Comparison of ENCODE assay signal across 8 cellular contexts in genomic region chr13:41019027-41019487, GRCh38. TPM values are rescaled to one million over a fixed set of nuclear protein-coding genes. Genes with fewer than 3 reads are reported as not detected.
DNase-seq lines count a peak whose midpoint lies in the region; ATAC-seq and TF ChIP-seq lines count a peak whose summit lies in the region.

TSS of gene ELF1 (minus strand) at chr13:41019316. CDS start at chr13:40982054, 37,262 bp downstream.

- peaks cover 46% of the 10 kb centered on the region for H3K4me1 Mint-ChIP-seq in activated B cell treated with CpG ODN at 0.5 μM for 24 hours
- H3K4me1 Mint-ChIP-seq in memory B cell: peaks cover 26% of the 10 kb centered on the region

- H3K27me3 Mint-ChIP-seq in activated B cell treated with CpG ODN at 0.5 μM for 24 hours: no peaks in the 10 kb centered on the region
- no peaks in the 10 kb centered on the region for H3K27me3 Mint-ChIP-seq in memory B cell

- H3K9me3 Mint-ChIP-seq in activated B cell treated with CpG ODN at 0.5 μM for 24 hours (no peaks in the 10 kb centered on the region), memory B cell (no peaks in the 10 kb centered on the region)

- H3K36me3 Mint-ChIP-seq in activated B cell treated with CpG ODN at 0.5 μM for 24 hours (ENCODE audit: low read depth): peaks cover 31% of the 10 kb centered on the region
- H3K36me3 Mint-ChIP-seq in memory B cell: peaks cover 6% of the 10 kb centered on the region

- DNase-seq in activated CD4-positive, CD25-positive, alpha-beta regulatory T cell treated with anti-CD3 and anti-CD28 coated beads, Interleukin-2, amount 50 U/mL, for 16 hours (ENCODE audit: low read depth, low spot score): peak; percentile 50
- DNase-seq in activated CD4-positive, CD25-positive, alpha-beta regulatory T cell treated with anti-CD3 and anti-CD28 coated beads, Interleukin-2, amount 50 U/mL, for 72 hours: no peak
- DNase-seq in NCI-H1048 (lab: John Stamatoyannopoulos, UW): peak; percentile 20
- DNase-seq in activated B cell treated with CpG ODN at 0.5 μM for 24 hours: peak; percentile 26
- DNase-seq in dorsolateral prefrontal cortex: no peak
- DNase-seq in memory B cell (ENCODE audit: low spot score in 2 of 2): peak; percentile 22 to 75
- peak; percentile 41 for DNase-seq in stimulated activated naive CD8-positive, alpha-beta T cell treated with anti-CD3 and anti-CD28 coated beads, Interleukin-15, Interleukin-2, amounts not matched to agents 100 U/mL and 50 U/mL, for 24 hours

- peak; percentile 93 for ATAC-seq in HG02763 (IDR thresholded peaks at IDR 0.05; ENCODE audit: unreplicated experiment)
- ATAC-seq in activated B cell treated with CpG ODN at 0.5 μM for 24 hours (ENCODE audit: low read depth): peak; percentile 87
- peak; percentile 90 for ATAC-seq in memory B cell (ENCODE audit: low read depth)
- ATAC-seq in stimulated activated naive CD8-positive, alpha-beta T cell treated with anti-CD3 and anti-CD28 coated beads, Interleukin-15, Interleukin-2, amounts not matched to agents 100 U/mL and 50 U/mL, for 24 hours: peak; percentile 89

- CTCF ChIA-PET in activated B cell treated with CpG ODN at 0.5 μM for 24 hours (lab: Charles Lee): interaction anchor here (0.6 to 2.4 kb wide), 10 partner anchors 14 to 242 kb away, joined by 3 to 11 read pairs (median 3); no protein-coding TSS in a partner anchor

- peak within 1 kb of the TSS in 44 of 59 donors; percentile 1 to 47 (median 18) for H3K4me3 ChIP-seq in dorsolateral prefrontal cortex

- TF ChIP-seq CTCF in activated B cell treated with CpG ODN at 0.5 μM for 24 hours (IDR thresholded peaks at IDR 0.05) (no peak), dorsolateral prefrontal cortex (IDR thresholded peaks at IDR 0.05 in 54 of 56, conservative IDR thresholded peaks at IDR 0.05 in 2 of 56; ENCODE audit: low read depth in 1 of 56, partially characterized antibody in 56 of 56) (no peak)

- H3K27me3 ChIP-seq in dorsolateral prefrontal cortex: no peaks in the 10 kb centered on the region

- H3K27ac Mint-ChIP-seq in activated B cell treated with CpG ODN at 0.5 μM for 24 hours (peak within 1 kb of the TSS; percentile 99), memory B cell (peak within 1 kb of the TSS; percentile 99)

- POLR2A ChIA-PET in activated B cell treated with CpG ODN at 0.5 μM for 24 hours (lab: Charles Lee): interaction anchor here (0.6 to 7.9 kb wide), 17 partner anchors 12 to 1254 kb away, joined by 3 to 118 read pairs (median 6); partner anchors contain the start of gene WBP4

- H3K4me3 Mint-ChIP-seq in activated B cell treated with CpG ODN at 0.5 μM for 24 hours (peak within 1 kb of the TSS; percentile 94), memory B cell (peak within 1 kb of the TSS; percentile 93)

- intact Hi-C loops in activated B cell treated with CpG ODN at 0.5 μM for 24 hours (cut with micrococcal nuclease) (loop anchor here (1.0 to 10.0 kb wide), 9 partner anchors 34 to 1256 kb away; partner anchors contain the start of genes AKAP11, FOXO1, MTRF1 and NAA16), dorsolateral prefrontal cortex (cut with DNase I) (no loop called here)

- H3K27ac ChIP-seq in dorsolateral prefrontal cortex: peak within 1 kb of the TSS in 55 of 59 donors; percentile 3 to 84 (median 71)

RNA-seq across cellular contexts. Expression of gene ELF1, which starts in this region (rescaled TPM):
- total RNA-seq in activated B cell treated with CpG ODN at 0.5 μM for 24 hours (129 and 136 TPM in 2 replicates), dorsolateral prefrontal cortex (10 to 100 TPM in 119 of 120 experiments, 1 to 10 TPM in 1; 9.7 to 41.8 (median 20.2) TPM)

Comparison
In these comparisons a context has a peak if more than half of its experiments do, and no peak if none do; other contexts are left out.
1. DNase-seq: peak in activated CD4-positive, CD25-positive, alpha-beta regulatory T cell treated with anti-CD3 and anti-CD28 coated beads, Interleukin-2, amount 50 U/mL, for 16 hours (single experiment), NCI-H1048 (single experiment), activated B cell treated with CpG ODN at 0.5 μM for 24 hours (single experiment), memory B cell (2 of 2) and stimulated activated naive CD8-positive, alpha-beta T cell treated with anti-CD3 and anti-CD28 coated beads, Interleukin-15, Interleukin-2, amounts not matched to agents 100 U/mL and 50 U/mL, for 24 hours (single experiment); none in activated CD4-positive, CD25-positive, alpha-beta regulatory T cell treated with anti-CD3 and anti-CD28 coated beads, Interleukin-2, amount 50 U/mL, for 72 hours (single experiment) and dorsolateral prefrontal cortex (0 of 10).
2. Peak in every context shown above with its lines, with median percentiles within 50 percentile points of each other: ATAC-seq.